In genomic region chr1:32020338-32020737, GRCh38 we compare ENCODE assay signal across 13 cellular contexts. TPM values are rescaled to one million over a fixed set of nuclear protein-coding genes. Genes with fewer than 3 reads are reported as not detected.
A peak's percentile ranks its signal among the peaks of the same experiment; 100 is the strongest.
DNase-seq lines count a peak whose midpoint lies in the region; ATAC-seq, FAIRE-seq and TF ChIP-seq lines count a peak whose summit lies in the region.
"Had no signal": no experiment of that assay in that cellular context is flagged by ENCODE, and none has a peak within 500 bp of the region (broad histone marks: within the 10 kb centered on the region; RNA-seq: fewer than 3 reads in every experiment).

No MANE protein-coding gene starts in this region.

- H3K4me1 Mint-ChIP-seq in CD4-positive, CD25-positive, alpha-beta regulatory T cell, result peaks cover 23 to 80% (median 50%) of the 10 kb centered on the region in 4 donors
- H3K4me1 Mint-ChIP-seq in IgD-negative memory B cell (peaks cover 33 to 46% (median 44%) of the 10 kb centered on the region in 3 donors), nephron (peaks cover 36% of the 10 kb centered on the region)

- DNase-seq in CD4-positive, CD25-positive, alpha-beta regulatory T cell, result no peak
- DNase-seq in NCI-H345 treated with DMSO at 0.1 percent for 48 hours (lab: John Stamatoyannopoulos, UW; ENCODE audit: unreplicated experiment), result no peak
- no peak for DNase-seq in NCI-H1694 treated with DMSO at 0.1 percent for 48 hours (lab: John Stamatoyannopoulos, UW)
- DNase-seq: activated CD4-positive, alpha-beta T cell treated with anti-CD3 and anti-CD28 coated beads for 36 hours; anterior cingulate cortex; erythroblast; nucleus accumbens; Peyer's patch had no signal

- peak overlapping the region; percentile 35 for H3K4me3 ChIP-seq in CD4-positive, CD25-positive, alpha-beta regulatory T cell (ENCODE audit: low read depth, low read length)
- H3K4me3 ChIP-seq: Peyer's patch had no signal

- peak overlapping the region; percentile 7 to 57 (median 40) for H3K4me3 Mint-ChIP-seq in CD4-positive, CD25-positive, alpha-beta regulatory T cell
- H3K4me3 Mint-ChIP-seq in IgD-negative memory B cell, result peak overlapping the region in 3 of 4 donors; percentile 59 to 89 (median 81)
- H3K4me3 Mint-ChIP-seq in nephron, result no peak overlapping the region
- H3K4me3 Mint-ChIP-seq: activated CD4-positive, alpha-beta T cell treated with anti-CD3 and anti-CD28 coated beads for 36 hours had no signal

- peak overlapping the region in 2 of 3 donors; percentile 25 to 32 for H3K27ac Mint-ChIP-seq in CD4-positive, CD25-positive, alpha-beta regulatory T cell
- H3K27ac Mint-ChIP-seq in IgD-negative memory B cell (peak overlapping the region in 2 of 3 donors; percentile 46 to 77), nephron (peak overlapping the region in 2 of 3 experiments; percentile 3 to 40)
- H3K27ac Mint-ChIP-seq: activated CD4-positive, alpha-beta T cell treated with anti-CD3 and anti-CD28 coated beads for 36 hours had no signal

- TF ChIP-seq CTCF in nephron (IDR thresholded peaks at IDR 0.05; ENCODE audit: unreplicated experiment in 3 of 3), result no peak

- no peak overlapping the region for H3K27ac ChIP-seq in CD4-positive, CD25-positive, alpha-beta regulatory T cell (ENCODE audit: insufficient read depth, low read length, poor library complexity, severe bottlenecking)

- peak; percentile 4 for FAIRE-seq in endometrium (lab: Jason Lieb, UNC)

- H3K9me3 Mint-ChIP-seq in CD4-positive, CD25-positive, alpha-beta regulatory T cell, result no peaks in the 10 kb centered on the region
- H3K9me3 Mint-ChIP-seq in IgD-negative memory B cell, result no peaks in the 10 kb centered on the region
- H3K9me3 Mint-ChIP-seq in nephron, result no peaks in the 10 kb centered on the region

- ATAC-seq in CD4-positive, CD25-positive, alpha-beta regulatory T cell (ENCODE audit: low read depth in 2 of 2), result no peak
- no peak for ATAC-seq in HG03354 (IDR thresholded peaks at IDR 0.05; ENCODE audit: poor library complexity, severe bottlenecking, unreplicated experiment)
- ATAC-seq in GM18505 (IDR thresholded peaks at IDR 0.05; ENCODE audit: unreplicated experiment), result no peak
- ATAC-seq: activated CD4-positive, alpha-beta T cell treated with anti-CD3 and anti-CD28 coated beads for 36 hours had no signal

- H3K36me3 ChIP-seq in CD4-positive, CD25-positive, alpha-beta regulatory T cell (ENCODE audit: control insufficient read depth, insufficient read depth, low read length), result peaks cover 11% of the 10 kb centered on the region

- H3K27me3 Mint-ChIP-seq in CD4-positive, CD25-positive, alpha-beta regulatory T cell, result peaks cover 4% of the 10 kb centered on the region
- H3K27me3 Mint-ChIP-seq in IgD-negative memory B cell (no peaks in the 10 kb centered on the region), nephron (ENCODE audit: low read depth) (no peaks in the 10 kb centered on the region)
- H3K27me3 Mint-ChIP-seq: activated CD4-positive, alpha-beta T cell treated with anti-CD3 and anti-CD28 coated beads for 36 hours had no signal

- H3K27me3 ChIP-seq in CD4-positive, CD25-positive, alpha-beta regulatory T cell (ENCODE audit: control insufficient read depth, insufficient read depth, low read length), result no peaks in the 10 kb centered on the region
- H3K27me3 ChIP-seq: Peyer's patch had no signal

- H3K36me3 Mint-ChIP-seq in CD4-positive, CD25-positive, alpha-beta regulatory T cell, result peaks cover 8% of the 10 kb centered on the region
- H3K36me3 Mint-ChIP-seq in IgD-negative memory B cell, result peaks cover 3% of the 10 kb centered on the region
- peaks cover 51% of the 10 kb centered on the region for H3K36me3 Mint-ChIP-seq in nephron (ENCODE audit: low read depth)

- peaks cover 37% of the 10 kb centered on the region for H3K4me1 ChIP-seq in CD4-positive, CD25-positive, alpha-beta regulatory T cell (ENCODE audit: control insufficient read depth, insufficient read depth, low read length, poor library complexity, severe bottlenecking)

- no peak for TF ChIP-seq POLR2A in GM18505 (IDR thresholded peaks at IDR 0.05; ENCODE audit: borderline replicate concordance, extremely low read depth, insufficient read depth, insufficient read length)

- H3K9me3 ChIP-seq in CD4-positive, CD25-positive, alpha-beta regulatory T cell (ENCODE audit: control insufficient read depth in 2 of 2, low read length in 2 of 2), result no peaks in the 10 kb centered on the region
- H3K9me3 ChIP-seq: Peyer's patch had no signal

RNA-seq across cellular contexts. Expression of gene KHDRBS1, which starts 6.7 kb away (rescaled TPM):
- total RNA-seq in CD4-positive, CD25-positive, alpha-beta regulatory T cell, result 100 TPM
- polyA plus RNA-seq in CD4-positive, CD25-positive, alpha-beta regulatory T cell, result 100 to 1,000 TPM in 1 of 4 donors, 10 to 100 TPM in 3; 97.1 to 117 (median 99.4) TPM
- polyA plus RNA-seq in IgD-negative memory B cell, result 123 TPM

RNA-seq across cellular contexts. Expression of gene TMEM39B, which starts 52.4 kb away (rescaled TPM):
- 13.1 TPM for total RNA-seq in CD4-positive, CD25-positive, alpha-beta regulatory T cell
- polyA plus RNA-seq in CD4-positive, CD25-positive, alpha-beta regulatory T cell, result 1 to 10 TPM; 2.3 to 3.6 (median 2.6) TPM
- polyA plus RNA-seq in IgD-negative memory B cell, result 5.9 TPM

Comparison
In these comparisons a context has a peak if more than half of its experiments do, and no peak if none do; other contexts are left out.
1. H3K4me3 Mint-ChIP-seq: peak in CD4-positive, CD25-positive, alpha-beta regulatory T cell (4 of 4) and IgD-negative memory B cell (3 of 4); none in nephron (0 of 3).
2. Peak in every context shown above with its lines, with median percentiles within 50 percentile points of each other: H3K27ac Mint-ChIP-seq.